Comparison of ENCODE assay signal across 4 cellular contexts in genomic region chr10:72674174-72674573, GRCh38. TPM values are rescaled to one million over a fixed set of nuclear protein-coding genes. Genes with fewer than 3 reads are reported as not detected.
A peak's percentile ranks its signal among the peaks of the same experiment; 100 is the strongest.
DNase-seq lines count a peak whose midpoint lies in the region; ATAC-seq, FAIRE-seq and TF ChIP-seq lines count a peak whose summit lies in the region.
"Not testable (repeated sequence)": the region's sequence is repeated elsewhere in the genome, so short reads cannot be mapped to it uniquely, and the experiment has no call there.

No MANE protein-coding gene starts in this region.

- FAIRE-seq in K562 (lab: Jason Lieb, UNC): not testable (repeated sequence)

- not testable (repeated sequence) for TF ChIP-seq EP300 in K562 (IDR thresholded peaks at IDR 0.05; ENCODE audit: low read length); transverse colon (IDR thresholded peaks at IDR 0.05; ENCODE audit: low read depth)

- not testable (repeated sequence) for TF ChIP-seq CTCF in HEK293 (tag by site-specific recombination; IDR thresholded peaks at IDR 0.05); K562 (IDR thresholded peaks at IDR 0.05 in 2 of 3, conservative IDR thresholded peaks at IDR 0.05 in 1 of 3; ENCODE audit: insufficient read depth in 2 of 3, low read depth in 1 of 3, low read length in 3 of 3); colonic mucosa (IDR thresholded peaks at IDR 0.05); transverse colon (IDR thresholded peaks at IDR 0.05)

- not testable (repeated sequence) for H3K36me3 ChIP-seq in HEK293 (ENCODE audit: control insufficient read depth in 2 of 2, insufficient read depth in 1 of 2, low read length in 2 of 2); K562 (ENCODE audit: control insufficient read depth, insufficient read depth, low read length); colonic mucosa; transverse colon

- POLR2A ChIA-PET in HEK293 (lab: Yijun Ruan, JAX); K562 (lab: Yijun Ruan, JAX): not testable (repeated sequence)

- not testable (repeated sequence) for H3K9me1 ChIP-seq in K562 (ENCODE audit: control insufficient read depth, insufficient read depth, low read length)

- in situ Hi-C loops in K562 (cut with MboI); transverse colon (cut with MboI; ENCODE audit: low pct_ligation_motif_present in 1 of 4, low pct_unique_long_range_greater_than_20kb in 1 of 4, low sequenced_read_pairs in 3 of 4): not testable (repeated sequence)

- TF ChIP-seq RAD21 in K562 (CRISPR knock-in tag; conservative IDR thresholded peaks at IDR 0.05 in 1 of 2, IDR thresholded peaks at IDR 0.05 in 1 of 2): not testable (repeated sequence)

- CTCF ChIA-PET in HEK293 (lab: Yijun Ruan, JAX); K562 (lab: Yijun Ruan, JAX; ENCODE audit: low intra/inter-chr PET ratio): not testable (repeated sequence)

- not testable (repeated sequence) for H3K4me3 ChIP-seq in HEK293 (ENCODE audit: low read depth, low read length); K562; colonic mucosa; transverse colon

- H2AFZ ChIP-seq in K562 (ENCODE audit: low read depth, low read length): not testable (repeated sequence)

- not testable (repeated sequence) for BruUV-seq in K562 (replicated peaks; lab: Mats Ljungman, UMichigan)

- not testable (repeated sequence) for H3K4me1 ChIP-seq in HEK293 (ENCODE audit: control insufficient read depth, insufficient read depth, low read length); colonic mucosa
- H3K4me1 ChIP-seq in K562 (replicated peaks in 1 of 2; ENCODE audit: control insufficient read depth in 2 of 2, insufficient read depth in 2 of 2, low read length in 2 of 2) (peaks cover 0 to 10% of the 10 kb centered on the region in 2 experiments; a peak in 2 of 5 replicates), transverse colon (peaks cover 0 to 45% (median 26%) of the 10 kb centered on the region in 4 donors)

- ATAC-seq in K562: not testable (repeated sequence)

- H3K4me2 ChIP-seq in K562 (ENCODE audit: insufficient read depth, low read length): not testable (repeated sequence)

- H3K9ac ChIP-seq in K562 (ENCODE audit: insufficient read depth in 1 of 2, low read depth in 2 of 2, low read length in 2 of 2); colonic mucosa (ENCODE audit: low read depth in 2 of 2, low read length in 2 of 2): not testable (repeated sequence)

- not testable (repeated sequence) for DNase-seq in K562 (ENCODE audit: extremely low read depth in 1 of 4, low spot score in 3 of 4); colonic mucosa; transverse colon

- not testable (repeated sequence) for TF ChIP-seq POLR2A in K562 (conservative IDR thresholded peaks at IDR 0.05); transverse colon (IDR thresholded peaks at IDR 0.05)

- intact Hi-C loops in K562 (cut with micrococcal nuclease); colonic mucosa (cut with DNase I); transverse colon (cut with DNase I; ENCODE audit: low total_unique reads): not testable (repeated sequence)

- H3K9me3 ChIP-seq in HEK293 (ENCODE audit: control insufficient read depth, insufficient read depth, low read depth, low read length); K562 (replicated peaks; ENCODE audit: control insufficient read depth, insufficient read depth, low read depth, low read length); colonic mucosa; transverse colon: not testable (repeated sequence)

- not testable (repeated sequence) for H4K20me1 ChIP-seq in K562 (replicated peaks; ENCODE audit: control insufficient read depth, insufficient read depth, low read length)

- not testable (repeated sequence) for H3K27me3 ChIP-seq in K562 (ENCODE audit: control insufficient read depth in 2 of 2, insufficient read depth in 2 of 2, low read length in 2 of 2); colonic mucosa; transverse colon

- H3K27ac ChIP-seq in HEK293 (ENCODE audit: extremely low read depth, low read depth, low read length); K562 (ENCODE audit: extremely low read depth, low read depth, low read length): not testable (repeated sequence)
- H3K27ac ChIP-seq in colonic mucosa (peak overlapping the region; percentile 56), transverse colon (peak overlapping the region in 3 of 4 donors; percentile 56 to 72 (median 69))

- H3K79me2 ChIP-seq in K562 (ENCODE audit: control insufficient read depth, insufficient read depth, low read length): not testable (repeated sequence)

- WGBS in K562 (ENCODE audit: insufficient coverage, low coverage, missing lambda C conversion rate): 70% methylated on average over 4 of the region's 5 CpGs
- WGBS in transverse colon (ENCODE audit: low coverage in 1 of 2), 2 donors: 92 to 100% methylated on average over 3 to 5 of the region's 5 CpGs

TF ChIP-seq in HEK293, 187 proteins besides CTCF, POLR2A, EP300 and RAD21:
- peak; percentile 52 for TF ChIP-seq ZNF580 (tag by site-specific recombination; IDR thresholded peaks at IDR 0.05)
- TF ChIP-seq ZNF146 (tag by site-specific recombination; IDR thresholded peaks at IDR 0.05): peak; percentile 96

TF ChIP-seq in K562, 482 proteins besides CTCF, POLR2A, EP300 and RAD21:
- TF ChIP-seq BCOR (IDR thresholded peaks at IDR 0.05): peak; percentile 78
- peak; percentile 31 to 39; a peak in 1 of 4 replicates for TF ChIP-seq KDM1A (IDR thresholded peaks at IDR 0.05)
- peak; percentile 16 for TF ChIP-seq ZNF146 (CRISPR knock-in tag; IDR thresholded peaks at IDR 0.05; ENCODE audit: unreplicated experiment)
TF ChIP-seq in K562: peak in this region for 3; not testable (repeated sequence) for 479.

RNA-seq across cellular contexts. Expression of gene MCU, which starts 17.8 kb away (rescaled TPM):
- total RNA-seq in K562 (2011; cell fraction: chromatin; rRNA removed; ENCODE audit: low replicate concordance): 30.9 and 44.2 TPM in 2 replicates
- 20.8 and 26.5 TPM in 2 replicates for total RNA-seq in K562 (2011; cell fraction: nucleolus; rRNA removed)
- 30.3 and 33.3 TPM in 2 replicates for total RNA-seq in K562 (2011; cell fraction: nucleoplasm; rRNA removed)
- total RNA-seq in K562 (2014; rRNA removed) (19.1 and 20.9 TPM in 2 replicates), K562 (2014; rRNA removed; fragmentation: Illumina TruSeq; extraction: Trizol) (20.3 and 21.2 TPM in 2 replicates), K562 (2015; rRNA removed; fragmentation: Illumina TruSeq; extraction: Trizol) (26.1 and 27.7 TPM in 2 replicates), K562 (2021) (21.3 and 23.7 TPM in 2 replicates), colonic mucosa (100 to 1,000 TPM in 1 of 2 donors, 10 to 100 TPM in 1; 88.7 to 109 TPM), transverse colon (10 to 100 TPM; 25.1 to 82.4 (median 65.1) TPM)
- polyA plus RNA-seq in K562 (2011; rRNA removed) (85.6 and 88.8 TPM in 2 replicates), K562 (2014; fragmentation: Illumina TruSeq; extraction: Trizol) (23.6 and 34.9 TPM in 2 replicates), K562 (2014; fragmentation: Nextera tagmentation; extraction: Ambion mirVana) (10 to 100 TPM in 1 of 2 experiments, 1 to 10 TPM in 1; 8.2 to 11.1 TPM), K562 (2014; rRNA removed) (25.6 and 26.3 TPM in 2 replicates)
- 25.8 and 40.7 TPM in 2 replicates for polyA plus RNA-seq in K562 (2011; cell fraction: cytosol; rRNA removed)
- 68.2 and 86.9 TPM in 2 replicates for polyA plus RNA-seq in K562 (2011; cell fraction: nucleus; rRNA removed)
- 19.0 and 22.2 TPM in 2 replicates for polyA plus RNA-seq in K562 (2012)
- polyA minus RNA-seq in K562 (2011; rRNA and poly(A)+ RNA removed): 82.1 and 86.2 TPM in 2 replicates
- polyA minus RNA-seq in K562 (2011; cell fraction: cytosol; rRNA and poly(A)+ RNA removed): 20.3 and 28.7 TPM in 2 replicates
- 23.0 and 28.2 TPM in 2 replicates for polyA minus RNA-seq in K562 (2011; cell fraction: nucleus; rRNA and poly(A)+ RNA removed)

RNA-seq across cellular contexts. Expression of gene MICU1, which starts 48.3 kb away (rescaled TPM):
- 45.6 and 90.3 TPM in 2 replicates for total RNA-seq in K562 (2011; cell fraction: chromatin; rRNA removed; ENCODE audit: low replicate concordance)
- 25.8 and 32.7 TPM in 2 replicates for total RNA-seq in K562 (2011; cell fraction: nucleolus; rRNA removed)
- total RNA-seq in K562 (2011; cell fraction: nucleoplasm; rRNA removed): 37.0 and 37.5 TPM in 2 replicates
- total RNA-seq in K562 (2014; rRNA removed) (29.3 and 30.7 TPM in 2 replicates), K562 (2014; rRNA removed; fragmentation: Illumina TruSeq; extraction: Trizol) (57.7 and 65.2 TPM in 2 replicates), K562 (2015; rRNA removed; fragmentation: Illumina TruSeq; extraction: Trizol) (54.9 and 56.1 TPM in 2 replicates), K562 (2021) (47.3 and 48.4 TPM in 2 replicates), colonic mucosa (10 to 100 TPM; 44.3 to 51.8 TPM), transverse colon (10 to 100 TPM; 25.1 to 41.1 (median 34.9) TPM)
- polyA plus RNA-seq in K562 (2011; rRNA removed) (41.1 and 51.9 TPM in 2 replicates), K562 (2014; fragmentation: Illumina TruSeq; extraction: Trizol) (69.8 and 76.8 TPM in 2 replicates), K562 (2014; fragmentation: Nextera tagmentation; extraction: Ambion mirVana) (10 to 100 TPM; 34.9 to 65.5 TPM), K562 (2014; rRNA removed) (31.7 and 35.5 TPM in 2 replicates)
- 32.5 and 38.2 TPM in 2 replicates for polyA plus RNA-seq in K562 (2011; cell fraction: cytosol; rRNA removed)
- 16.3 and 20.2 TPM in 2 replicates for polyA plus RNA-seq in K562 (2011; cell fraction: nucleus; rRNA removed)
- polyA plus RNA-seq in K562 (2012): 55.1 and 62.5 TPM in 2 replicates
- polyA minus RNA-seq in K562 (2011; rRNA and poly(A)+ RNA removed): 46.3 and 53.3 TPM in 2 replicates
- polyA minus RNA-seq in K562 (2011; cell fraction: cytosol; rRNA and poly(A)+ RNA removed): 17.5 and 20.2 TPM in 2 replicates
- 27.6 and 42.0 TPM in 2 replicates for polyA minus RNA-seq in K562 (2011; cell fraction: nucleus; rRNA and poly(A)+ RNA removed)
